ENCODE assay signal across 8 cellular contexts in genomic region chrX:21438792-21439191, GRCh38.
DNase-seq lines count a peak whose midpoint lies in the region; ATAC-seq and TF ChIP-seq lines count a peak whose summit lies in the region.

No MANE protein-coding gene starts in this region.

- TF ChIP-seq CTCF in brain microvascular endothelial cell (IDR thresholded peaks at IDR 0.05; ENCODE audit: low read depth, low read length, missing control alignments): no peak
- no peak for TF ChIP-seq CTCF in RWPE1 (conservative IDR thresholded peaks at IDR 0.05; ENCODE audit: low read depth)

- DNase-seq in activated T-cell treated with anti-CD3 and anti-CD28 coated beads, Interleukin-2, amount 50 U/mL, for 72 hours: no peak
- no peak for DNase-seq in activated T-cell treated with anti-CD3 and anti-CD28 coated beads for 4 hours
- DNase-seq in SKM-1 (lab: John Stamatoyannopoulos, UW; ENCODE audit: unreplicated experiment): peak; percentile 49
- DNase-seq in stimulated activated naive CD8-positive, alpha-beta T cell treated with anti-CD3 and anti-CD28 coated beads, Interleukin-15, amount 100 ng/mL, for 72 hours: no peak
- DNase-seq in stimulated activated CD4-positive, alpha-beta T cell treated with anti-CD3 and anti-CD28 coated beads, Interleukin-12 subunit alpha, Interleukin-12 subunit beta, amount 100 ng/mL, for 4 hours: no peak
- no peak for DNase-seq in brain microvascular endothelial cell
- DNase-seq in RWPE1 (ENCODE audit: low spot score): no peak

- H3K36me3 Mint-ChIP-seq in activated T-cell treated with anti-CD3 and anti-CD28 coated beads, Interleukin-2, amount 50 U/mL, for 72 hours (ENCODE audit: insufficient read depth in 2 of 2): no peaks in the 10 kb centered on the region

- in situ Hi-C loops in brain microvascular endothelial cell (cut with HindIII; ENCODE audit: low pct_ligation_motif_present, low sequenced_read_pairs): no loop called here

- no peaks in the 10 kb centered on the region for H3K27me3 Mint-ChIP-seq in activated T-cell treated with anti-CD3 and anti-CD28 coated beads, Interleukin-2, amount 50 U/mL, for 72 hours (ENCODE audit: low read depth)
- H3K27me3 Mint-ChIP-seq in stimulated activated naive CD8-positive, alpha-beta T cell treated with anti-CD3 and anti-CD28 coated beads, Interleukin-15, amount 100 ng/mL, for 72 hours: no peaks in the 10 kb centered on the region

- no peak overlapping the region for H3K4me3 ChIP-seq in brain microvascular endothelial cell (ENCODE audit: low read depth, low read length)

- no peaks in the 10 kb centered on the region for H3K36me3 ChIP-seq in brain microvascular endothelial cell (replicated peaks)

- peaks cover 6% of the 10 kb centered on the region for H3K4me1 Mint-ChIP-seq in activated T-cell treated with anti-CD3 and anti-CD28 coated beads, Interleukin-2, amount 50 U/mL, for 72 hours (ENCODE audit: low read depth)
- H3K4me1 Mint-ChIP-seq in stimulated activated naive CD8-positive, alpha-beta T cell treated with anti-CD3 and anti-CD28 coated beads, Interleukin-15, amount 100 ng/mL, for 72 hours: peaks cover 6% of the 10 kb centered on the region

- CTCF ChIA-PET in RWPE1 (lab: Yijun Ruan, JAX): no interaction called here

- H3K4me3 Mint-ChIP-seq in activated T-cell treated with anti-CD3 and anti-CD28 coated beads, Interleukin-2, amount 50 U/mL, for 72 hours: peak overlapping the region; percentile 51 to 80
- peak overlapping the region; percentile 66 to 87 for H3K4me3 Mint-ChIP-seq in stimulated activated naive CD8-positive, alpha-beta T cell treated with anti-CD3 and anti-CD28 coated beads, Interleukin-15, amount 100 ng/mL, for 72 hours

- peak overlapping the region; percentile 89 for H3K27ac Mint-ChIP-seq in activated T-cell treated with anti-CD3 and anti-CD28 coated beads, Interleukin-2, amount 50 U/mL, for 72 hours
- peak overlapping the region; percentile 95 to 96 for H3K27ac Mint-ChIP-seq in stimulated activated naive CD8-positive, alpha-beta T cell treated with anti-CD3 and anti-CD28 coated beads, Interleukin-15, amount 100 ng/mL, for 72 hours

- H3K27ac ChIP-seq in brain microvascular endothelial cell (no peak overlapping the region), RWPE1 (no peak overlapping the region)

- H3K9me3 Mint-ChIP-seq in activated T-cell treated with anti-CD3 and anti-CD28 coated beads, Interleukin-2, amount 50 U/mL, for 72 hours: no peaks in the 10 kb centered on the region
- no peaks in the 10 kb centered on the region for H3K9me3 Mint-ChIP-seq in stimulated activated naive CD8-positive, alpha-beta T cell treated with anti-CD3 and anti-CD28 coated beads, Interleukin-15, amount 100 ng/mL, for 72 hours

- POLR2A ChIA-PET in RWPE1 (lab: Yijun Ruan, JAX; ENCODE audit: low non-redundant PET): no interaction called here

- ATAC-seq in activated T-cell treated with anti-CD3 and anti-CD28 coated beads, Interleukin-2, amount 50 U/mL, for 72 hours (replicated peaks in 1 of 2): peak; percentile 58 to 73
- peak; percentile 64 for ATAC-seq in HG03045 (IDR thresholded peaks at IDR 0.05; ENCODE audit: unreplicated experiment)
- ATAC-seq in stimulated activated naive CD8-positive, alpha-beta T cell treated with anti-CD3 and anti-CD28 coated beads, Interleukin-15, amount 100 ng/mL, for 72 hours: peak; percentile 74

- H3K27me3 ChIP-seq in brain microvascular endothelial cell (replicated peaks): no peaks in the 10 kb centered on the region
